Comparison of ENCODE assay signal across 11 cellular contexts in genomic region chr10:11440250-11441150, GRCh38.
DNase-seq lines count a peak whose midpoint lies in the region; ATAC-seq, FAIRE-seq and TF ChIP-seq lines count a peak whose summit lies in the region.
"Had no signal": no experiment of that assay in that cellular context is flagged by ENCODE, and none has a peak within 500 bp of the region (broad histone marks: within the 10 kb centered on the region; RNA-seq: fewer than 3 reads in every experiment).

No MANE protein-coding gene starts in this region.

- H3K27ac ChIP-seq in upper lobe of right lung (no peak overlapping the region), pancreas (no peak overlapping the region), right lobe of liver (no peak overlapping the region)

- no peaks in the 10 kb centered on the region for H3K36me3 ChIP-seq in upper lobe of right lung
- no peaks in the 10 kb centered on the region for H3K36me3 ChIP-seq in pancreas
- no peaks in the 10 kb centered on the region for H3K36me3 ChIP-seq in right lobe of liver

- H3K4me1 ChIP-seq in upper lobe of right lung (no peaks in the 10 kb centered on the region), pancreas (no peaks in the 10 kb centered on the region), right lobe of liver (no peaks in the 10 kb centered on the region)

- peak; percentile 14 for DNase-seq in NCI-H1436 (lab: John Stamatoyannopoulos, UW)
- DNase-seq in NCI-H1436 treated with DMSO at 0.1 percent for 48 hours (lab: John Stamatoyannopoulos, UW), result no peak
- peak; percentile 14 for DNase-seq in activated T-cell treated with anti-CD3 and anti-CD28 coated beads for 4 hours
- DNase-seq in stimulated activated CD4-positive, alpha-beta T cell treated with anti-CD3 and anti-CD28 coated beads, Interleukin-4, amount 100 ng/mL, for 24 hours, result peak; percentile 51
- DNase-seq in upper lobe of right lung, result no peak
- no peak for DNase-seq in pancreas
- DNase-seq in right lobe of liver, result no peak
- DNase-seq: 8988T, substantia nigra had no signal

- no peak for TF ChIP-seq CTCF in upper lobe of right lung (IDR thresholded peaks at IDR 0.05)
- TF ChIP-seq CTCF in pancreas (IDR thresholded peaks at IDR 0.05), result no peak
- no peak for TF ChIP-seq CTCF in right lobe of liver (IDR thresholded peaks at IDR 0.05)

- no peak for TF ChIP-seq POLR2A in right lobe of liver (IDR thresholded peaks at IDR 0.05)

- intact Hi-C loops in upper lobe of right lung (cut with DNase I) (no loop called here), pancreas (cut with DNase I) (no loop called here), right lobe of liver (cut with DNase I) (no loop called here)

- FAIRE-seq in pancreas (lab: Jason Lieb, UNC), result no peak
- FAIRE-seq: keratinocyte had no signal

- WGBS in pancreas, 2 donors, result 65 to 77% methylated on average over 15 of the region's 15 CpGs
- WGBS in right lobe of liver (ENCODE audit: insufficient coverage, low coverage, low lambda C conversion rate, missing lambda C conversion rate), result 62% methylated on average over 13 of the region's 15 CpGs

- H3K9me3 ChIP-seq in upper lobe of right lung, result no peaks in the 10 kb centered on the region
- no peaks in the 10 kb centered on the region for H3K9me3 ChIP-seq in pancreas
- no peaks in the 10 kb centered on the region for H3K9me3 ChIP-seq in right lobe of liver

- H3K27me3 ChIP-seq in upper lobe of right lung (peaks cover 4% of the 10 kb centered on the region), pancreas (peaks cover 0 to 4% (median 0%) of the 10 kb centered on the region in 4 donors), right lobe of liver (no peaks in the 10 kb centered on the region)

- ATAC-seq in HG02759 (IDR thresholded peaks at IDR 0.05; ENCODE audit: unreplicated experiment) (peak; percentile 57), upper lobe of right lung (no peak), pancreas (no peak), right lobe of liver (no peak)

- no peak overlapping the region for H3K4me3 ChIP-seq in upper lobe of right lung
- H3K4me3 ChIP-seq in pancreas, result no peak overlapping the region
- H3K4me3 ChIP-seq in right lobe of liver, result no peak overlapping the region

Comparison
In these comparisons a context has a peak if more than half of its experiments do, and no peak if none do; other contexts are left out.
1. DNase-seq: peak in NCI-H1436 (single experiment), activated T-cell treated with anti-CD3 and anti-CD28 coated beads for 4 hours (single experiment) and stimulated activated CD4-positive, alpha-beta T cell treated with anti-CD3 and anti-CD28 coated beads, Interleukin-4, amount 100 ng/mL, for 24 hours (single experiment); none in NCI-H1436 treated with DMSO at 0.1 percent for 48 hours (single experiment), upper lobe of right lung (single experiment), pancreas (0 of 6) and right lobe of liver (0 of 3).